In genomic region chr11:126494831-126495230, GRCh38 we compare ENCODE assay signal across 22 cellular contexts.
DNase-seq lines count a peak whose midpoint lies in the region; ATAC-seq and TF ChIP-seq lines count a peak whose summit lies in the region.
"Had no signal": no experiment of that assay in that cellular context is flagged by ENCODE, and none has a peak within 500 bp of the region (broad histone marks: within the 10 kb centered on the region; RNA-seq: fewer than 3 reads in every experiment).

No MANE protein-coding gene starts in this region.

- no peak overlapping the region for H2BK120ac ChIP-seq in neuronal stem cell (ENCODE audit: low read depth, low read length)

- H3F3A ChIP-seq in MM.1S (ENCODE audit: insufficient read depth, low read length): no peaks in the 10 kb centered on the region

- no peak overlapping the region for H3K23ac ChIP-seq in neuronal stem cell (ENCODE audit: low read depth, low read length, poor library complexity)

- no peaks in the 10 kb centered on the region for H3K36me3 Mint-ChIP-seq in endothelial cell (ENCODE audit: low read depth, unreplicated experiment)
- H3K36me3 Mint-ChIP-seq: CD4-positive, CD25-positive, alpha-beta regulatory T cell had no signal

- H3K18ac ChIP-seq in neuronal stem cell (ENCODE audit: low read length): peak overlapping the region; percentile 84

- H3K9me3 ChIP-seq in neuronal stem cell (replicated peaks in 1 of 2; ENCODE audit: control insufficient read depth in 2 of 2, insufficient read depth in 1 of 2, low read depth in 1 of 2, low read length in 2 of 2) (no peaks in the 10 kb centered on the region), aorta (ENCODE audit: control insufficient read depth, low read length) (no peaks in the 10 kb centered on the region), MM.1S (replicated peaks; ENCODE audit: insufficient read depth, low read length) (no peaks in the 10 kb centered on the region)
- H3K9me3 ChIP-seq: MG63, Peyer's patch had no signal

- peak; percentile 43 for DNase-seq in activated effector memory CD4-positive, alpha-beta T cell treated with anti-CD3 and anti-CD28 coated beads, Interleukin-2, amount 50 U/mL, for 16 hours
- DNase-seq in activated effector memory CD4-positive, alpha-beta T cell treated with Interleukin-2 at 50 U/mL for 16 hours: no peak
- DNase-seq in endothelial cell (ENCODE audit: low spot score): no peak
- no peak for DNase-seq in neuronal stem cell (ENCODE audit: low spot score)
- DNase-seq in aorta: no peak
- DNase-seq in NCI-H146 treated with DMSO at 0.1 percent for 48 hours (lab: John Stamatoyannopoulos, UW; ENCODE audit: unreplicated experiment): no peak
- DNase-seq in MM.1S: no peak
- DNase-seq: CD4-positive, CD25-positive, alpha-beta regulatory T cell; DMS153; GDM1; GM23248; Kasumi-1; MG63; NCI-H1092; NCI-H146; NCI-H2081; NCI-H446 treated with DMSO at 0.1 percent for 48 hours; NCI-H69; NK-92 treated with Interleukin-12 subunit alpha and Interleukin-12 subunit beta, amount 100 ng/mL, for 24 hours had no signal

- no peaks in the 10 kb centered on the region for H3K79me2 ChIP-seq in MM.1S (ENCODE audit: low read length)

- H3K9me3 Mint-ChIP-seq in endothelial cell (ENCODE audit: unreplicated experiment): no peaks in the 10 kb centered on the region
- H3K9me3 Mint-ChIP-seq: CD4-positive, CD25-positive, alpha-beta regulatory T cell had no signal

- H2BK12ac ChIP-seq in neuronal stem cell (ENCODE audit: low read length): no peak overlapping the region

- no CpG with 5 or more reads among the region's 10 CpGs for WGBS in neuronal stem cell (ENCODE audit: extremely low coverage in 2 of 2, insufficient read length in 2 of 2, insufficient replicate concordance in 1 of 2), 2 donors
- WGBS in aorta, 2 donors: 82 to 85% methylated on average over 10 of the region's 10 CpGs

- H3K27ac ChIP-seq in neuronal stem cell (replicated peaks; ENCODE audit: low read length) (no peak overlapping the region), aorta (ENCODE audit: low read depth in 1 of 2, low read length in 2 of 2) (no peak overlapping the region), MM.1S (ENCODE audit: low read length) (no peak overlapping the region)
- H3K27ac ChIP-seq: 22Rv1, GM23248, Peyer's patch had no signal

- H3K36me3 ChIP-seq in neuronal stem cell (replicated peaks in 1 of 2; ENCODE audit: control insufficient read depth in 2 of 2, insufficient read depth in 2 of 2, low read length in 2 of 2): no peaks in the 10 kb centered on the region
- H3K36me3 ChIP-seq in aorta (ENCODE audit: control insufficient read depth in 1 of 2, insufficient read depth in 2 of 2, low read length in 1 of 2): no peaks in the 10 kb centered on the region
- no peaks in the 10 kb centered on the region for H3K36me3 ChIP-seq in MM.1S (replicated peaks; ENCODE audit: insufficient read depth, low read length)
- H3K36me3 ChIP-seq: MG63, Peyer's patch had no signal

- peak overlapping the region; percentile 22 for H3K14ac ChIP-seq in neuronal stem cell (ENCODE audit: low read length)

- ATAC-seq in aorta (ENCODE audit: low FRiP score): peak; percentile 15
- no peak for ATAC-seq in GM18870 (IDR thresholded peaks at IDR 0.05; ENCODE audit: unreplicated experiment)

- no peak overlapping the region for H3K4ac ChIP-seq in neuronal stem cell (ENCODE audit: low read length)

- no peaks in the 10 kb centered on the region for H4K20me1 ChIP-seq in MM.1S (ENCODE audit: insufficient read depth, low read length)

- no peak overlapping the region for H3K4me3 Mint-ChIP-seq in endothelial cell (ENCODE audit: unreplicated experiment)
- H3K4me3 Mint-ChIP-seq: CD4-positive, CD25-positive, alpha-beta regulatory T cell had no signal

- TF ChIP-seq CTCF in endothelial cell (IDR thresholded peaks at IDR 0.05; ENCODE audit: unreplicated experiment): no peak
- no peak for TF ChIP-seq CTCF in MM.1S (IDR thresholded peaks at IDR 0.05; ENCODE audit: low read length)

- no peak overlapping the region for H3K9ac ChIP-seq in neuronal stem cell (ENCODE audit: low read depth, low read length, poor library complexity)
- H3K9ac ChIP-seq in MM.1S (ENCODE audit: low read length): no peak overlapping the region
- H3K9ac ChIP-seq: GM23248 had no signal

- intact Hi-C loops in aorta (cut with DNase I): no loop called here

- H3K4me1 Mint-ChIP-seq in endothelial cell (ENCODE audit: unreplicated experiment): peaks cover 13% of the 10 kb centered on the region
- H3K4me1 Mint-ChIP-seq: CD4-positive, CD25-positive, alpha-beta regulatory T cell had no signal

- H3K4me1 ChIP-seq in neuronal stem cell (ENCODE audit: control insufficient read depth in 2 of 2, insufficient read depth in 1 of 2, low read depth in 1 of 2, low read length in 2 of 2) (peaks cover 0 to 14% of the 10 kb centered on the region in 2 donors), aorta (ENCODE audit: control insufficient read depth in 1 of 2, insufficient read depth in 2 of 2, low read length in 2 of 2) (no peaks in the 10 kb centered on the region), MM.1S (ENCODE audit: low read length) (no peaks in the 10 kb centered on the region; the same call in 1 of the 2 replicates)
- H3K4me1 ChIP-seq: Peyer's patch had no signal

- no peak overlapping the region for H3K4me3 ChIP-seq in neuronal stem cell (ENCODE audit: low read length in 2 of 2)
- H3K4me3 ChIP-seq in aorta (ENCODE audit: low read length in 2 of 2): no peak overlapping the region
- no peak overlapping the region for H3K4me3 ChIP-seq in MM.1S (ENCODE audit: low read length)
- H3K4me3 ChIP-seq: GM23248, MG63, Peyer's patch had no signal

- no peaks in the 10 kb centered on the region for H3K79me1 ChIP-seq in neuronal stem cell (ENCODE audit: low read depth, low read length)

- peak overlapping the region; percentile 36 for H3K27ac Mint-ChIP-seq in endothelial cell (ENCODE audit: unreplicated experiment)
- H3K27ac Mint-ChIP-seq: CD4-positive, CD25-positive, alpha-beta regulatory T cell had no signal

- H4K8ac ChIP-seq in neuronal stem cell (ENCODE audit: low read depth, low read length): no peak overlapping the region

- H3K4me2 ChIP-seq in neuronal stem cell (ENCODE audit: insufficient read depth, low read length, poor library complexity, severe bottlenecking) (no peak overlapping the region), MM.1S (ENCODE audit: low read depth, low read length) (no peak overlapping the region)

- no peak overlapping the region for H2BK5ac ChIP-seq in neuronal stem cell (ENCODE audit: low read length)

- H2AK5ac ChIP-seq in neuronal stem cell (ENCODE audit: low read depth, low read length): peak overlapping the region; percentile 73

- no peak overlapping the region for H4K91ac ChIP-seq in neuronal stem cell (ENCODE audit: low read depth, low read length, poor library complexity)

- peaks cover 0 to 16% (median 0%) of the 10 kb centered on the region in 3 experiments for H3K27me3 ChIP-seq in neuronal stem cell (ENCODE audit: control insufficient read depth in 3 of 3, insufficient read depth in 3 of 3, low read depth in 1 of 3, low read length in 3 of 3)
- peaks cover 0 to 1% of the 10 kb centered on the region in 2 donors for H3K27me3 ChIP-seq in aorta (ENCODE audit: control insufficient read depth in 1 of 2, insufficient read depth in 2 of 2, low read length in 1 of 2)
- H3K27me3 ChIP-seq in MM.1S (replicated peaks; ENCODE audit: insufficient read depth, low read length): no peaks in the 10 kb centered on the region
- H3K27me3 ChIP-seq: MG63, Peyer's patch had no signal

- peaks cover 8% of the 10 kb centered on the region for H3K27me3 Mint-ChIP-seq in endothelial cell (ENCODE audit: unreplicated experiment)
- H3K27me3 Mint-ChIP-seq: CD4-positive, CD25-positive, alpha-beta regulatory T cell had no signal

- H2AFZ ChIP-seq in neuronal stem cell (ENCODE audit: low read length) (no peak overlapping the region), MM.1S (ENCODE audit: low read length) (no peak overlapping the region)
- H2AFZ ChIP-seq: GM23248 had no signal

- H2BK15ac ChIP-seq in neuronal stem cell (ENCODE audit: low read length): peak overlapping the region; percentile 22

- H3K9me2 ChIP-seq in MM.1S (replicated peaks; ENCODE audit: insufficient read depth, low read length): no peaks in the 10 kb centered on the region
